In genomic region chr11:70191495-70192140, GRCh38 we compare ENCODE assay signal across 9 cellular contexts. TPM values are rescaled to one million over a fixed set of nuclear protein-coding genes. Genes with fewer than 3 reads are reported as not detected.
DNase-seq lines count a peak whose midpoint lies in the region; ATAC-seq, FAIRE-seq and TF ChIP-seq lines count a peak whose summit lies in the region.
"Had no signal": no experiment of that assay in that cellular context is flagged by ENCODE, and none has a peak within 500 bp of the region (broad histone marks: within the 10 kb centered on the region; RNA-seq: fewer than 3 reads in every experiment).

No MANE protein-coding gene starts in this region.

- FAIRE-seq in H54 (lab: Jason Lieb, UNC) = no peak
- FAIRE-seq: islet of Langerhans had no signal

- no peak overlapping the region for H3K4me2 ChIP-seq in osteoblast (ENCODE audit: insufficient read depth, low read length)

- no peak for ATAC-seq in GM18505 (IDR thresholded peaks at IDR 0.05; ENCODE audit: unreplicated experiment)

- no peaks in the 10 kb centered on the region for H4K20me1 ChIP-seq in osteoblast (ENCODE audit: insufficient read depth, low read length)

- TF ChIP-seq CTCF in BE2C (IDR thresholded peaks at IDR 0.05; ENCODE audit: low read depth, low read length) (peak; percentile 92), fibroblast of pulmonary artery (IDR thresholded peaks at IDR 0.05; ENCODE audit: low read length, missing control alignments) (peak; percentile 79), osteoblast (IDR thresholded peaks at IDR 0.05; ENCODE audit: extremely low read depth, low read depth, low read length) (peak; percentile 89)

- no peaks in the 10 kb centered on the region for H3K79me2 ChIP-seq in osteoblast (ENCODE audit: insufficient read depth, low read length)

- no peak overlapping the region for H2AFZ ChIP-seq in osteoblast (ENCODE audit: low read length)

- H3K4me1 ChIP-seq in BE2C (no peaks in the 10 kb centered on the region; the same call in 1 of the 2 replicates), osteoblast (ENCODE audit: insufficient read depth, low read length) (peaks cover 6% of the 10 kb centered on the region)

- TF ChIP-seq POLR2A in H54 (IDR thresholded peaks at IDR 0.05; ENCODE audit: low read depth, low read length) (no peak), GM18505 (IDR thresholded peaks at IDR 0.05; ENCODE audit: borderline replicate concordance, extremely low read depth, insufficient read depth, insufficient read length) (no peak)

- H3K27ac ChIP-seq in osteoblast (ENCODE audit: low read depth, low read length) = no peak overlapping the region

- peak; percentile 90 for DNase-seq in BE2C
- peak; percentile 81 for DNase-seq in H54 (ENCODE audit: insufficient read length, low spot score)
- peak; percentile 87 for DNase-seq in OCI-M1 (lab: John Stamatoyannopoulos, UW)
- DNase-seq in activated T-cell treated with anti-CD3 and anti-CD28 coated beads, Interleukin-2, amount 50 U/mL, for 48 hours = peak; percentile 76 to 78
- peak; percentile 59 for DNase-seq in fibroblast of pulmonary artery (ENCODE audit: low read depth)
- peak; percentile 94 for DNase-seq in osteoblast (ENCODE audit: insufficient read length, low spot score, missing footprints)
- DNase-seq in NCI-H446 treated with DMSO at 0.1 percent for 48 hours (lab: John Stamatoyannopoulos, UW) = no peak

- H3K36me3 ChIP-seq in BE2C (no peaks in the 10 kb centered on the region), osteoblast (ENCODE audit: insufficient read depth, low read length) (no peaks in the 10 kb centered on the region)

- H3K27me3 ChIP-seq in BE2C (no peaks in the 10 kb centered on the region), osteoblast (ENCODE audit: insufficient read depth, low read length) (peaks cover 12% of the 10 kb centered on the region)

- no peak overlapping the region for H3K4me3 ChIP-seq in BE2C (ENCODE audit: low read depth, low read length)
- no peak overlapping the region for H3K4me3 ChIP-seq in fibroblast of pulmonary artery (replicated peaks; ENCODE audit: low read depth, low read length)
- H3K4me3 ChIP-seq in osteoblast (ENCODE audit: insufficient read depth, low read length) = no peak overlapping the region

- no peaks in the 10 kb centered on the region for H3K9me3 ChIP-seq in BE2C
- H3K9me3 ChIP-seq in osteoblast (ENCODE audit: low read depth, low read length) = no peaks in the 10 kb centered on the region

RNA-seq across cellular contexts. Expression of gene FADD, which starts 11.5 kb away (rescaled TPM):
- 48.0 TPM for polyA plus RNA-seq in BE2C (2012; ENCODE audit: insufficient read depth, insufficient read length, low read depth)
- total RNA-seq in osteoblast = 52.2 and 53.2 TPM in 2 replicates
